In genomic region chr1:75334876-75335275, GRCh38 we compare ENCODE assay signal across 34 cellular contexts.
"Had no signal": no experiment of that assay in that cellular context is flagged by ENCODE, and none has a peak within 500 bp of the region (broad histone marks: within the 10 kb centered on the region; RNA-seq: fewer than 3 reads in every experiment).

No MANE protein-coding gene starts in this region.

- ATAC-seq: activated CD4-positive, CD25-positive, alpha-beta regulatory T cell treated with anti-CD3 and anti-CD28 coated beads, Interleukin-2, amount 50 U/mL, for 24 hours; activated CD8-positive, alpha-beta T cell treated with anti-CD3 and anti-CD28 coated beads for 36 hours; activated T-cell treated with anti-CD3 and anti-CD28 coated beads, Interleukin-2, amount 50 U/mL, for 4 hours; activated T-helper 17 cell treated with anti-CD3 and anti-CD28 coated beads, Interleukin-2, amount 50 U/mL, for 72 hours; foreskin keratinocyte; gastrocnemius medialis; heart left ventricle had no signal

- FAIRE-seq: endometrium had no signal

- H3K9me3 ChIP-seq: adrenal gland, breast epithelium, colonic mucosa, esophagus muscularis mucosa, gastrocnemius medialis, heart left ventricle had no signal

- H3K27me3 ChIP-seq: adrenal gland, breast epithelium, cardiac muscle cell, colonic mucosa, esophagus muscularis mucosa, foreskin keratinocyte, gastrocnemius medialis, heart left ventricle had no signal

- H3K9me3 Mint-ChIP-seq: activated B cell treated with CpG ODN at 0.5 μM for 24 hours; activated CD8-positive, alpha-beta T cell treated with anti-CD3 and anti-CD28 coated beads for 36 hours; activated T-cell treated with anti-CD3 and anti-CD28 coated beads, Interleukin-2, amount 50 U/mL, for 4 hours; activated T-helper 17 cell treated with anti-CD3 and anti-CD28 coated beads, Interleukin-2, amount 50 U/mL, for 72 hours; brain; T-helper 1 cell treated with Interleukin-12 subunit alpha and Interleukin-12 subunit beta and Interleukin-4 antibody, amounts not matched to agents 30 μg/mL and 1 μg/mL, for 36 hours had no signal

- H3K36me3 Mint-ChIP-seq: activated naive CD8-positive, alpha-beta T cell; brain had no signal

- H3K27me3 Mint-ChIP-seq: activated B cell treated with CpG ODN at 0.5 μM for 24 hours; activated CD8-positive, alpha-beta T cell treated with anti-CD3 and anti-CD28 coated beads for 36 hours; activated T-helper 17 cell treated with anti-CD3 and anti-CD28 coated beads, Interleukin-2, amount 50 U/mL, for 72 hours had no signal

- H3K27ac Mint-ChIP-seq: activated B cell treated with CpG ODN at 0.5 μM for 24 hours; activated CD8-positive, alpha-beta T cell treated with anti-CD3 and anti-CD28 coated beads for 36 hours; activated naive CD8-positive, alpha-beta T cell; activated T-helper 17 cell treated with anti-CD3 and anti-CD28 coated beads, Interleukin-2, amount 50 U/mL, for 72 hours; brain; T-helper 1 cell treated with Interleukin-12 subunit alpha and Interleukin-12 subunit beta and Interleukin-4 antibody, amounts not matched to agents 30 μg/mL and 1 μg/mL, for 36 hours had no signal

- H3K4me1 ChIP-seq: adrenal gland, breast epithelium, colonic mucosa, foreskin keratinocyte had no signal

- H3K4me3 Mint-ChIP-seq: activated B cell treated with CpG ODN at 0.5 μM for 24 hours; activated CD8-positive, alpha-beta T cell treated with anti-CD3 and anti-CD28 coated beads for 36 hours; activated naive CD8-positive, alpha-beta T cell; activated T-cell treated with anti-CD3 and anti-CD28 coated beads, Interleukin-2, amount 50 U/mL, for 4 hours; activated T-helper 17 cell treated with anti-CD3 and anti-CD28 coated beads, Interleukin-2, amount 50 U/mL, for 72 hours; brain; T-helper 1 cell treated with Interleukin-12 subunit alpha and Interleukin-12 subunit beta and Interleukin-4 antibody, amounts not matched to agents 30 μg/mL and 1 μg/mL, for 36 hours had no signal

- H3K36me3 ChIP-seq: adrenal gland, breast epithelium, cardiac muscle cell, colonic mucosa, esophagus muscularis mucosa, gastrocnemius medialis, heart left ventricle, WERI-Rb-1 had no signal

- H3K27ac ChIP-seq: adrenal gland, breast epithelium, cardiac muscle cell, colonic mucosa, esophagus muscularis mucosa, foreskin keratinocyte, gastrocnemius medialis, heart left ventricle, WERI-Rb-1 had no signal

- H3K4me1 Mint-ChIP-seq: activated T-helper 17 cell treated with anti-CD3 and anti-CD28 coated beads, Interleukin-2, amount 50 U/mL, for 72 hours had no signal

- H3K4me3 ChIP-seq: adrenal gland, breast epithelium, cardiac muscle cell, colonic mucosa, esophagus muscularis mucosa, gastrocnemius medialis, heart left ventricle had no signal

- DNase-seq: activated B cell treated with CpG ODN at 0.5 μM for 24 hours; activated CD4-positive, alpha-beta T cell treated with anti-CD3 and anti-CD28 coated beads for 48 hours; activated CD4-positive, alpha-beta T cell treated with anti-CD3 and anti-CD28 coated beads, Interleukin-2, amount 50 U/mL, for 1 hour; activated CD4-positive, alpha-beta T cell treated with anti-CD3 and anti-CD28 coated beads, Interleukin-2, amount 50 U/mL, for 48 hours; activated CD8-positive, alpha-beta memory T cell treated with anti-CD3 and anti-CD28 coated beads for 24 hours; activated CD8-positive, alpha-beta T cell treated with anti-CD3 and anti-CD28 coated beads for 36 hours; activated effector memory CD4-positive, alpha-beta T cell treated with Interleukin-2 at 50 U/mL for 16 hours; activated gamma-delta T cell treated with Interleukin-2 at 50 U/mL for 16 hours; activated naive CD4-positive, alpha-beta T cell treated with anti-CD3 and anti-CD28 coated beads, Interleukin-2, amount 50 U/mL, for 16 hours; activated naive CD4-positive, alpha-beta T cell treated with Interleukin-2 at 50 U/mL for 16 hours; activated T-cell treated with anti-CD3 and anti-CD28 coated beads, Interleukin-2, amount 50 U/mL, for 4 hours; adrenal gland; amygdala; aorta; central memory CD4-positive, alpha-beta T cell; cerebellar nuclear complex; colonic mucosa; effector CD8-positive, alpha-beta T cell; erythroblast; gastrocnemius medialis; glutamatergic neuron; heart left ventricle; T-helper 9 cell; WERI-Rb-1 had no signal
